In genomic region chr11:65780770-65781151, GRCh38 we compare ENCODE assay signal across 8 cellular contexts. TPM values are rescaled to one million over a fixed set of nuclear protein-coding genes. Genes with fewer than 3 reads are reported as not detected.
DNase-seq lines count a peak whose midpoint lies in the region; ATAC-seq and TF ChIP-seq lines count a peak whose summit lies in the region.

Gene AP5B1, minus strand, starts transcription at chr11:65780976. Its CDS starts 385 bp downstream, at chr11:65780591.

- H3K4me1 ChIP-seq in mesodermal cell (ENCODE audit: control insufficient read depth, insufficient read depth, low read length, poor library complexity, severe bottlenecking): no peaks in the 10 kb centered on the region

- ATAC-seq in HG02571 (IDR thresholded peaks at IDR 0.05; ENCODE audit: unreplicated experiment): peak; percentile 59

- H3K36me3 ChIP-seq in mesodermal cell (ENCODE audit: control insufficient read depth, insufficient read depth, low read length): peaks cover 27% of the 10 kb centered on the region

- no peaks in the 10 kb centered on the region for H3K9me3 ChIP-seq in mesodermal cell (ENCODE audit: control insufficient read depth, low read length)

- no peak within 1 kb of the TSS for H3K27ac Mint-ChIP-seq in endothelial cell (ENCODE audit: unreplicated experiment)

- peaks cover 20% of the 10 kb centered on the region for H3K27me3 Mint-ChIP-seq in endothelial cell (ENCODE audit: unreplicated experiment)

- WGBS in mesodermal cell (ENCODE audit: insufficient coverage in 2 of 2), 2 experiments: 0% methylated on average over 27 to 41 of the region's 59 CpGs

- no peaks in the 10 kb centered on the region for H3K4me1 Mint-ChIP-seq in endothelial cell (ENCODE audit: unreplicated experiment)

- peak within 1 kb of the TSS; percentile 86 for H3K4me3 Mint-ChIP-seq in endothelial cell (ENCODE audit: unreplicated experiment)

- DNase-seq in NCI-H2081 (lab: John Stamatoyannopoulos, UW) (peak; percentile 17 to 27), NCI-H2081 treated with DMSO at 0.1 percent for 48 hours (lab: John Stamatoyannopoulos, UW) (no peak), NCI-H2171 (lab: John Stamatoyannopoulos, UW) (peak; percentile 51), endothelial cell (ENCODE audit: low spot score) (peak; percentile 38)
- peak; percentile 24 for DNase-seq in activated CD8-positive, alpha-beta memory T cell treated with anti-CD3 and anti-CD28 coated beads, Interleukin-2, amount 50 U/mL, for 24 hours (ENCODE audit: extremely low read depth)
- peak; percentile 63 to 64 for DNase-seq in stimulated activated CD8-positive, alpha-beta memory T cell treated with anti-CD3 and anti-CD28 coated beads, Interleukin-2, amount 100 ng/mL, for 1 hour (ENCODE audit: low read depth in 2 of 2)

- TF ChIP-seq CTCF in endothelial cell (IDR thresholded peaks at IDR 0.05; ENCODE audit: unreplicated experiment): no peak

- peak within 1 kb of the TSS; percentile 49 for H3K27ac ChIP-seq in mesodermal cell (ENCODE audit: low read depth, low read length, severe bottlenecking)

- no peaks in the 10 kb centered on the region for H3K36me3 Mint-ChIP-seq in endothelial cell (ENCODE audit: low read depth, unreplicated experiment)

- H3K9me3 Mint-ChIP-seq in endothelial cell (ENCODE audit: unreplicated experiment): no peaks in the 10 kb centered on the region

- H3K4me3 ChIP-seq in mesodermal cell (ENCODE audit: extremely low read depth, insufficient read depth, low read length, poor library complexity, severe bottlenecking): peak within 1 kb of the TSS; percentile 72

RNA-seq across cellular contexts. Expression of gene AP5B1, which starts in this region (rescaled TPM):
- total RNA-seq in endothelial cell (ENCODE audit: unreplicated experiment): 3.4 TPM
- polyA plus RNA-seq in mesodermal cell (2013, experiment 1 of 2): 8.4 TPM
- polyA plus RNA-seq in mesodermal cell (2013, experiment 2 of 2): 6.1 TPM
